7 cellular contexts compared by ENCODE assay signal in genomic region chr6:30517767-30518504, GRCh38. TPM values are rescaled to one million over a fixed set of nuclear protein-coding genes. Genes with fewer than 3 reads are reported as not detected.
DNase-seq lines count a peak whose midpoint lies in the region; ATAC-seq and TF ChIP-seq lines count a peak whose summit lies in the region.
"Not testable (repeated sequence)": the region's sequence is repeated elsewhere in the genome, so short reads cannot be mapped to it uniquely, and the experiment has no call there.

No MANE protein-coding gene starts in this region.

- peaks cover 43% of the 10 kb centered on the region for H3K4me1 ChIP-seq in CD8-positive, alpha-beta T cell (ENCODE audit: insufficient read depth, low read length)
- H3K4me1 ChIP-seq in left ventricle myocardium inferior: peaks cover 25% of the 10 kb centered on the region

- peak overlapping the region; percentile 60 for H3K4me3 Mint-ChIP-seq in CD8-positive, alpha-beta T cell
- not testable (repeated sequence) for H3K4me3 Mint-ChIP-seq in T-helper 1 cell treated with Interleukin-12 subunit alpha and Interleukin-12 subunit beta and Interleukin-4 antibody, amounts not matched to agents 30 μg/mL and 1 μg/mL, for 36 hours; stimulated activated memory B cell treated with anti-CD40 and anti-IgM and Interleukin-4, amounts not matched to agents 10 μg/mL and 1 μg/mL and 100 μg/mL, for 72 hours
- peak overlapping the region; percentile 22 for H3K4me3 Mint-ChIP-seq in activated CD8-positive, alpha-beta T cell treated with anti-CD3 and anti-CD28 coated beads, Interleukin-2, amount 10 ng/mL, durations not matched to agents 7 days and 5 days
- H3K4me3 Mint-ChIP-seq in activated naive CD8-positive, alpha-beta T cell: peak overlapping the region; percentile 68
- H3K4me3 Mint-ChIP-seq in natural killer cell treated with Interleukin-12 subunit alpha and Interleukin-12 subunit beta and Interleukin-15 and Interleukin-18, amount 100 ng/mL, for 72 hours: peak overlapping the region; percentile 36

- not testable (repeated sequence) for H3K36me3 ChIP-seq in CD8-positive, alpha-beta T cell (ENCODE audit: insufficient read depth, low read length); left ventricle myocardium inferior

- DNase-seq in CD8-positive, alpha-beta T cell; activated CD8-positive, alpha-beta T cell treated with anti-CD3 and anti-CD28 coated beads, Interleukin-2, amount 10 ng/mL, durations not matched to agents 7 days and 5 days; left ventricle myocardium inferior; natural killer cell treated with Interleukin-12 subunit alpha and Interleukin-12 subunit beta and Interleukin-15 and Interleukin-18, amount 100 ng/mL, for 72 hours (ENCODE audit: low spot score): not testable (repeated sequence)

- not testable (repeated sequence) for H3K9me3 ChIP-seq in CD8-positive, alpha-beta T cell (ENCODE audit: low read length)
- H3K9me3 ChIP-seq in left ventricle myocardium inferior (replicated peaks): peaks cover 11% of the 10 kb centered on the region

- CTCF ChIA-PET in CD8-positive, alpha-beta T cell (lab: Charles Lee): interaction anchor here (0.8 to 4.4 kb wide), 11 partner anchors 13 to 212 kb away, joined by 3 to 34 read pairs (median 4); no protein-coding TSS in a partner anchor
- CTCF ChIA-PET in activated CD8-positive, alpha-beta T cell treated with anti-CD3 and anti-CD28 coated beads, Interleukin-2, amount 10 ng/mL, durations not matched to agents 7 days and 5 days (lab: Charles Lee): interaction anchor here (0.6 to 4.0 kb wide), 9 partner anchors 8 to 27 kb away, joined by 3 to 43 read pairs (median 8); no protein-coding TSS in a partner anchor

- H3K27ac Mint-ChIP-seq in CD8-positive, alpha-beta T cell: peak overlapping the region; percentile 84
- peak overlapping the region; percentile 52 for H3K27ac Mint-ChIP-seq in T-helper 1 cell treated with Interleukin-12 subunit alpha and Interleukin-12 subunit beta and Interleukin-4 antibody, amounts not matched to agents 30 μg/mL and 1 μg/mL, for 36 hours
- peak overlapping the region; percentile 84 for H3K27ac Mint-ChIP-seq in activated CD8-positive, alpha-beta T cell treated with anti-CD3 and anti-CD28 coated beads, Interleukin-2, amount 10 ng/mL, durations not matched to agents 7 days and 5 days
- H3K27ac Mint-ChIP-seq in activated naive CD8-positive, alpha-beta T cell: peak overlapping the region; percentile 91
- H3K27ac Mint-ChIP-seq in natural killer cell treated with Interleukin-12 subunit alpha and Interleukin-12 subunit beta and Interleukin-15 and Interleukin-18, amount 100 ng/mL, for 72 hours: peak overlapping the region; percentile 60 to 99
- peak overlapping the region; percentile 96 for H3K27ac Mint-ChIP-seq in stimulated activated memory B cell treated with anti-CD40 and anti-IgM and Interleukin-4, amounts not matched to agents 10 μg/mL and 1 μg/mL and 100 μg/mL, for 72 hours

- peaks cover 13% of the 10 kb centered on the region for H3K9me3 Mint-ChIP-seq in CD8-positive, alpha-beta T cell
- H3K9me3 Mint-ChIP-seq in T-helper 1 cell treated with Interleukin-12 subunit alpha and Interleukin-12 subunit beta and Interleukin-4 antibody, amounts not matched to agents 30 μg/mL and 1 μg/mL, for 36 hours; natural killer cell treated with Interleukin-12 subunit alpha and Interleukin-12 subunit beta and Interleukin-15 and Interleukin-18, amount 100 ng/mL, for 72 hours; stimulated activated memory B cell treated with anti-CD40 and anti-IgM and Interleukin-4, amounts not matched to agents 10 μg/mL and 1 μg/mL and 100 μg/mL, for 72 hours: not testable (repeated sequence)
- H3K9me3 Mint-ChIP-seq in activated CD8-positive, alpha-beta T cell treated with anti-CD3 and anti-CD28 coated beads, Interleukin-2, amount 10 ng/mL, durations not matched to agents 7 days and 5 days (ENCODE audit: insufficient read depth): peaks cover 21% of the 10 kb centered on the region
- H3K9me3 Mint-ChIP-seq in activated naive CD8-positive, alpha-beta T cell (ENCODE audit: low read depth): peaks cover 14% of the 10 kb centered on the region

- H3K27me3 Mint-ChIP-seq in CD8-positive, alpha-beta T cell (ENCODE audit: low read depth); T-helper 1 cell treated with Interleukin-12 subunit alpha and Interleukin-12 subunit beta and Interleukin-4 antibody, amounts not matched to agents 30 μg/mL and 1 μg/mL, for 36 hours (ENCODE audit: low read depth); activated CD8-positive, alpha-beta T cell treated with anti-CD3 and anti-CD28 coated beads, Interleukin-2, amount 10 ng/mL, durations not matched to agents 7 days and 5 days (ENCODE audit: low read depth); activated naive CD8-positive, alpha-beta T cell; natural killer cell treated with Interleukin-12 subunit alpha and Interleukin-12 subunit beta and Interleukin-15 and Interleukin-18, amount 100 ng/mL, for 72 hours; stimulated activated memory B cell treated with anti-CD40 and anti-IgM and Interleukin-4, amounts not matched to agents 10 μg/mL and 1 μg/mL and 100 μg/mL, for 72 hours: not testable (repeated sequence)

- TF ChIP-seq CTCF in CD8-positive, alpha-beta T cell (IDR thresholded peaks at IDR 0.05); left ventricle myocardium inferior (IDR thresholded peaks at IDR 0.05; ENCODE audit: borderline replicate concordance): not testable (repeated sequence)

- H3K27me3 ChIP-seq in CD8-positive, alpha-beta T cell (ENCODE audit: insufficient read depth, low read length); left ventricle myocardium inferior (ENCODE audit: low read depth): not testable (repeated sequence)

- intact Hi-C loops in CD8-positive, alpha-beta T cell (cut with DNase I, micrococcal nuclease): loop anchor here in 1 of 2 experiments (2.0 kb wide), 1 partner anchor 15 kb away; no protein-coding TSS in a partner anchor
- intact Hi-C loops in left ventricle myocardium inferior (cut with micrococcal nuclease): not testable (repeated sequence)

- H3K27ac ChIP-seq in CD8-positive, alpha-beta T cell (ENCODE audit: low read depth, low read length): not testable (repeated sequence)
- H3K27ac ChIP-seq in left ventricle myocardium inferior (replicated peaks): peak overlapping the region; percentile 94

- ATAC-seq in CD8-positive, alpha-beta T cell; activated CD8-positive, alpha-beta T cell treated with anti-CD3 and anti-CD28 coated beads, Interleukin-2, amount 10 ng/mL, durations not matched to agents 7 days and 5 days; natural killer cell treated with Interleukin-12 subunit alpha and Interleukin-12 subunit beta and Interleukin-15 and Interleukin-18, amount 100 ng/mL, for 72 hours; stimulated activated memory B cell treated with anti-CD40 and anti-IgM and Interleukin-4, amounts not matched to agents 10 μg/mL and 1 μg/mL and 100 μg/mL, for 72 hours: not testable (repeated sequence)

- POLR2A ChIA-PET in CD8-positive, alpha-beta T cell (lab: Charles Lee): interaction anchor here (1.0 to 14.9 kb wide), 6 partner anchors 8 to 97 kb away, joined by 3 to 359 read pairs (median 6); no protein-coding TSS in a partner anchor
- POLR2A ChIA-PET in activated CD8-positive, alpha-beta T cell treated with anti-CD3 and anti-CD28 coated beads, Interleukin-2, amount 10 ng/mL, durations not matched to agents 7 days and 5 days (lab: Charles Lee): interaction anchor here (0.7 to 13.0 kb wide), 4 partner anchors 9 to 24 kb away, joined by 6 to 275 read pairs (median 10); no protein-coding TSS in a partner anchor

- peaks cover 48% of the 10 kb centered on the region for H3K4me1 Mint-ChIP-seq in CD8-positive, alpha-beta T cell (ENCODE audit: low read depth)
- peaks cover 36% of the 10 kb centered on the region for H3K4me1 Mint-ChIP-seq in T-helper 1 cell treated with Interleukin-12 subunit alpha and Interleukin-12 subunit beta and Interleukin-4 antibody, amounts not matched to agents 30 μg/mL and 1 μg/mL, for 36 hours (ENCODE audit: low read depth)
- peaks cover 50% of the 10 kb centered on the region for H3K4me1 Mint-ChIP-seq in activated CD8-positive, alpha-beta T cell treated with anti-CD3 and anti-CD28 coated beads, Interleukin-2, amount 10 ng/mL, durations not matched to agents 7 days and 5 days (ENCODE audit: low read depth)
- H3K4me1 Mint-ChIP-seq in activated naive CD8-positive, alpha-beta T cell (ENCODE audit: low read depth): peaks cover 66% of the 10 kb centered on the region
- peaks cover 28 to 40% of the 10 kb centered on the region in 2 donors for H3K4me1 Mint-ChIP-seq in natural killer cell treated with Interleukin-12 subunit alpha and Interleukin-12 subunit beta and Interleukin-15 and Interleukin-18, amount 100 ng/mL, for 72 hours (ENCODE audit: low read depth in 2 of 2)
- H3K4me1 Mint-ChIP-seq in stimulated activated memory B cell treated with anti-CD40 and anti-IgM and Interleukin-4, amounts not matched to agents 10 μg/mL and 1 μg/mL and 100 μg/mL, for 72 hours: peaks cover 56% of the 10 kb centered on the region

- not testable (repeated sequence) for H3K4me3 ChIP-seq in CD8-positive, alpha-beta T cell (ENCODE audit: low read depth, low read length); left ventricle myocardium inferior

- peaks cover 14% of the 10 kb centered on the region for H3K36me3 Mint-ChIP-seq in CD8-positive, alpha-beta T cell
- peaks cover 18% of the 10 kb centered on the region for H3K36me3 Mint-ChIP-seq in T-helper 1 cell treated with Interleukin-12 subunit alpha and Interleukin-12 subunit beta and Interleukin-4 antibody, amounts not matched to agents 30 μg/mL and 1 μg/mL, for 36 hours (ENCODE audit: low read depth)
- peaks cover 29% of the 10 kb centered on the region for H3K36me3 Mint-ChIP-seq in activated CD8-positive, alpha-beta T cell treated with anti-CD3 and anti-CD28 coated beads, Interleukin-2, amount 10 ng/mL, durations not matched to agents 7 days and 5 days (ENCODE audit: low read depth)
- peaks cover 18% of the 10 kb centered on the region for H3K36me3 Mint-ChIP-seq in activated naive CD8-positive, alpha-beta T cell
- peaks cover 11% of the 10 kb centered on the region for H3K36me3 Mint-ChIP-seq in natural killer cell treated with Interleukin-12 subunit alpha and Interleukin-12 subunit beta and Interleukin-15 and Interleukin-18, amount 100 ng/mL, for 72 hours
- H3K36me3 Mint-ChIP-seq in stimulated activated memory B cell treated with anti-CD40 and anti-IgM and Interleukin-4, amounts not matched to agents 10 μg/mL and 1 μg/mL and 100 μg/mL, for 72 hours: not testable (repeated sequence)

RNA-seq across cellular contexts. Expression of gene HLA-E, which starts 28.6 kb away (rescaled TPM):
- 1,000 to 10,000 TPM; 1,266 to 1,281 TPM for total RNA-seq in CD8-positive, alpha-beta T cell
- total RNA-seq in activated CD8-positive, alpha-beta T cell treated with anti-CD3 and anti-CD28 coated beads, Interleukin-2, amount 10 ng/mL, durations not matched to agents 7 days and 5 days: 100 to 1,000 TPM; 523 to 536 TPM
- total RNA-seq in left ventricle myocardium inferior: 142 TPM
- total RNA-seq in natural killer cell treated with Interleukin-12 subunit alpha and Interleukin-12 subunit beta and Interleukin-15 and Interleukin-18, amount 100 ng/mL, for 72 hours: 100 to 1,000 TPM; 355 to 567 TPM

RNA-seq across cellular contexts. Expression of gene GNL1, which starts 38.4 kb away (rescaled TPM):
- total RNA-seq in CD8-positive, alpha-beta T cell: 100 to 1,000 TPM; 148 to 159 TPM
- 10 to 100 TPM; 63.7 to 69.9 TPM for total RNA-seq in activated CD8-positive, alpha-beta T cell treated with anti-CD3 and anti-CD28 coated beads, Interleukin-2, amount 10 ng/mL, durations not matched to agents 7 days and 5 days
- 18.3 TPM for total RNA-seq in left ventricle myocardium inferior
- total RNA-seq in natural killer cell treated with Interleukin-12 subunit alpha and Interleukin-12 subunit beta and Interleukin-15 and Interleukin-18, amount 100 ng/mL, for 72 hours: 10 to 100 TPM; 59.8 to 70.5 TPM

RNA-seq across cellular contexts. Expression of gene PRR3, which starts 39.2 kb away (rescaled TPM):
- total RNA-seq in CD8-positive, alpha-beta T cell: 10 to 100 TPM; 11.3 to 13.3 TPM
- total RNA-seq in activated CD8-positive, alpha-beta T cell treated with anti-CD3 and anti-CD28 coated beads, Interleukin-2, amount 10 ng/mL, durations not matched to agents 7 days and 5 days: 10 to 100 TPM; 19.7 to 21.1 TPM
- total RNA-seq in left ventricle myocardium inferior: 2.0 TPM
- 10 to 100 TPM; 13.0 to 23.8 TPM for total RNA-seq in natural killer cell treated with Interleukin-12 subunit alpha and Interleukin-12 subunit beta and Interleukin-15 and Interleukin-18, amount 100 ng/mL, for 72 hours

RNA-seq across cellular contexts. Expression of gene ABCF1, which starts 53.3 kb away (rescaled TPM):
- 100 to 1,000 TPM; 121 to 130 TPM for total RNA-seq in CD8-positive, alpha-beta T cell
- total RNA-seq in activated CD8-positive, alpha-beta T cell treated with anti-CD3 and anti-CD28 coated beads, Interleukin-2, amount 10 ng/mL, durations not matched to agents 7 days and 5 days: 10 to 100 TPM; 72.2 to 79.6 TPM
- total RNA-seq in left ventricle myocardium inferior: 38.8 TPM
- total RNA-seq in natural killer cell treated with Interleukin-12 subunit alpha and Interleukin-12 subunit beta and Interleukin-15 and Interleukin-18, amount 100 ng/mL, for 72 hours: 100 to 1,000 TPM in 1 of 2 donors, 10 to 100 TPM in 1; 94.8 to 122 TPM
